ENCODE assay signal across 15 cellular contexts in genomic region chr5:78634634-78635033, GRCh38. TPM values are rescaled to one million over a fixed set of nuclear protein-coding genes. Genes with fewer than 3 reads are reported as not detected.
DNase-seq lines count a peak whose midpoint lies in the region; ATAC-seq and TF ChIP-seq lines count a peak whose summit lies in the region.
"Had no signal": no experiment of that assay in that cellular context is flagged by ENCODE, and none has a peak within 500 bp of the region (broad histone marks: within the 10 kb centered on the region; RNA-seq: fewer than 3 reads in every experiment).

No MANE protein-coding gene starts in this region.

- peak overlapping the region; percentile 75 for H3K18ac ChIP-seq in trophoblast cell (ENCODE audit: low read length)

- H2AFZ ChIP-seq in OCI-LY1 (ENCODE audit: low read length) (no peak overlapping the region), trophoblast cell (ENCODE audit: insufficient read depth, low read length, poor library complexity) (no peak overlapping the region)

- H2BK5ac ChIP-seq in trophoblast cell (ENCODE audit: low read depth, low read length, poor library complexity), result no peak overlapping the region

- no peak overlapping the region for H2AK5ac ChIP-seq in trophoblast cell (ENCODE audit: low read length)

- no peaks in the 10 kb centered on the region for H3F3A ChIP-seq in OCI-LY1 (ENCODE audit: insufficient read depth, low read length)

- H3K4me3 ChIP-seq in OCI-LY1 (ENCODE audit: low read depth, low read length, poor library complexity, severe bottlenecking) (no peak overlapping the region), trophoblast cell (ENCODE audit: low read depth, low read length) (no peak overlapping the region)
- H3K4me3 ChIP-seq: skin epidermis had no signal

- peak overlapping the region; percentile 20 for H3K14ac ChIP-seq in trophoblast cell (ENCODE audit: low read length)

- H3K27ac ChIP-seq in OCI-LY1 (ENCODE audit: low read depth, low read length, poor library complexity, severe bottlenecking) (peak overlapping the region; percentile 29), trophoblast cell (ENCODE audit: low read depth, low read length) (no peak overlapping the region)
- H3K27ac ChIP-seq: neutrophil, skin epidermis had no signal

- H3K27me3 ChIP-seq in OCI-LY1 (ENCODE audit: insufficient read depth, low read length), result no peaks in the 10 kb centered on the region
- H3K27me3 ChIP-seq in trophoblast cell (ENCODE audit: insufficient read depth, low read length), result no peaks in the 10 kb centered on the region
- H3K27me3 ChIP-seq: neutrophil had no signal

- ATAC-seq in GM21526 (IDR thresholded peaks at IDR 0.05; ENCODE audit: low FRiP score, unreplicated experiment), result no peak
- no peak for ATAC-seq in HG02759 (IDR thresholded peaks at IDR 0.05; ENCODE audit: unreplicated experiment)
- ATAC-seq: left ventricle myocardium superior, Right ventricle myocardium inferior had no signal

- WGBS in trophoblast cell (ENCODE audit: extremely low coverage, insufficient coverage, insufficient read length), result no CpG with 5 or more reads among the region's 3 CpGs

- H3K9ac ChIP-seq in OCI-LY1 (ENCODE audit: low read length) (no peak overlapping the region), trophoblast cell (ENCODE audit: low read length) (no peak overlapping the region)

- peak overlapping the region; percentile 44 for H2BK12ac ChIP-seq in trophoblast cell (ENCODE audit: low read length)

- peak overlapping the region; percentile 75 for H3K4ac ChIP-seq in trophoblast cell (ENCODE audit: low read depth, low read length)

- H3K9me3 ChIP-seq in OCI-LY1 (ENCODE audit: low read length) (no peaks in the 10 kb centered on the region), trophoblast cell (ENCODE audit: insufficient read depth, low read depth, low read length) (no peaks in the 10 kb centered on the region)
- H3K9me3 ChIP-seq: neutrophil had no signal

- H3K79me1 ChIP-seq in trophoblast cell (ENCODE audit: low read length), result peaks cover 22% of the 10 kb centered on the region

- peaks cover 29% of the 10 kb centered on the region for H3K4me1 ChIP-seq in OCI-LY1 (ENCODE audit: insufficient read depth, low read length, severe bottlenecking)
- H3K4me1 ChIP-seq in trophoblast cell (ENCODE audit: control insufficient read depth in 1 of 2, insufficient read depth in 2 of 2, low read length in 2 of 2), result peaks cover 46 to 47% of the 10 kb centered on the region in 2 experiments

- no peaks in the 10 kb centered on the region for H3K9me2 ChIP-seq in OCI-LY1 (ENCODE audit: low read depth, low read length)

- peaks cover 36% of the 10 kb centered on the region for H3K79me2 ChIP-seq in OCI-LY1 (ENCODE audit: insufficient read depth, low read length)
- peaks cover 25% of the 10 kb centered on the region for H3K79me2 ChIP-seq in trophoblast cell (ENCODE audit: control insufficient read depth, insufficient read depth, low read length, poor library complexity)

- DNase-seq in GM10266 (ENCODE audit: extremely low spot score) (no peak), dermis blood vessel endothelial cell (peak; percentile 44), trophoblast cell (no peak), NOMO-1 treated with dmso at 0.1 percent for 144 hours (lab: John Stamatoyannopoulos, UW; ENCODE audit: unreplicated experiment) (no peak)
- DNase-seq: activated gamma-delta T cell treated with Interleukin-2 at 50 U/mL for 16 hours, left ventricle myocardium superior, NCI-H1436 treated with DMSO at 0.1 percent for 48 hours, NCI-H524, T-helper 9 cell had no signal

- H4K8ac ChIP-seq in trophoblast cell (ENCODE audit: low read depth, low read length), result no peak overlapping the region

- H3K36me3 ChIP-seq in OCI-LY1 (ENCODE audit: insufficient read depth, low read length), result peaks cover 63% of the 10 kb centered on the region
- H3K36me3 ChIP-seq in trophoblast cell (ENCODE audit: control insufficient read depth in 1 of 2, insufficient read depth in 2 of 2, low read length in 2 of 2), result peaks cover 11 to 20% of the 10 kb centered on the region in 2 experiments
- H3K36me3 ChIP-seq: neutrophil had no signal

- H4K20me1 ChIP-seq in OCI-LY1 (ENCODE audit: insufficient read depth, low read length), result no peaks in the 10 kb centered on the region

- peak overlapping the region; percentile 21 for H4K91ac ChIP-seq in trophoblast cell (ENCODE audit: low read depth, low read length)

- peak; percentile 1 for TF ChIP-seq CTCF in GM10266 (IDR thresholded peaks at IDR 0.05; ENCODE audit: control insufficient read depth, insufficient read depth, low read depth, missing control alignments)
- peak; percentile 31; the same call in 1 of the 2 replicates for TF ChIP-seq CTCF in OCI-LY1 (IDR thresholded peaks at IDR 0.05; ENCODE audit: low read length)

- no peak overlapping the region for H2BK120ac ChIP-seq in trophoblast cell (ENCODE audit: insufficient read depth, low read length, poor library complexity)

- H4K12ac ChIP-seq in trophoblast cell (ENCODE audit: low read depth, low read length), result no peak overlapping the region

- no peak overlapping the region for H3K23ac ChIP-seq in trophoblast cell (ENCODE audit: low read length)

- H3K4me2 ChIP-seq in OCI-LY1 (ENCODE audit: low read length) (peak overlapping the region; percentile 9; the same call in 1 of the 2 replicates), trophoblast cell (ENCODE audit: low read length) (no peak overlapping the region)

RNA-seq across cellular contexts. Expression of gene LHFPL2, which starts 13.9 kb away (rescaled TPM):
- total RNA-seq in dermis blood vessel endothelial cell, result 64.1 and 67.7 TPM in 2 replicates
- polyA plus RNA-seq in trophoblast cell (2013), result 27.9 and 29.1 TPM in 2 replicates
